In the genomic region with DNA sequence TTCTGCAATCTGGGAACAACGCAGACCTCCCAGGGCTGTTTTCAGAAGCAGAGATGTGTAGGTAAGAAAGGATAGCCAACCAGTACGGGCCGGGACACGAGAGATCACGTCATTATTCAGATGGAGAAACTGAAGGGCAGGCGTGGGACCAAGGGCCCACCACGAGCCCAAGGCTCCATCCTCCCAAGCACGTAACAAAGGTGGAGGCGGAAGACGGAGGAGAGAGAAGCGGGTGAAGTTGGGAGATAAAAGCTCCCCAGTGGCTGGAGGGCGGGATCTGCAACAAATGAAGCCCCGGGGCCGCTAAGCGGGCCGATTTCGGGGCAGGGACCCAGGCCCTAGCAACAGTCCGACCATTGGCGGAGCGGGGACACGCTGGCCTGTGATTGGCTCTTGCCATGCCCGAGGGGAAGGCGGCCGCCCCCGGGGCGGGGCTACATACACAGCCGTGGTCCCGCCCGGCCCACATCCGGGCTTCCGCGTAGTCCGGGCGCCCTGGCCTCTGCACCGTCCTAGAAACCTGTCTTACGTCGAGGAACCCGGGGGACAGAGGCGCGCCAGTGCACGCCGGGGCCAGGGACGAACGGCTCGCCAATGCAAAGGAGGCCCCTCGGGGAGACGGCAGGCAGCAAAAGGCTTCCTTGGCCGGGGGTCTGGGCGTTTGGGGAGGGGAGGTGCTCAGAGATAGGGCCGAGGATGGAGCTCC, we compare ENCODE assay signal across 1 cellular context.
A peak's percentile ranks its signal among the peaks of the same experiment; 100 is the strongest.
TF ChIP-seq lines count a peak whose summit lies in the region.

No MANE protein-coding gene starts in this region.

TF ChIP-seq in HepG2, 621 proteins besides CTCF, POLR2A, EP300 and RAD21 (continued from another document):
- peak; percentile 36; the same call in 1 of the 2 replicates for TF ChIP-seq ZBTB20 (CRISPR knock-in tag; IDR thresholded peaks at IDR 0.05; ENCODE audit: borderline replicate concordance, low read depth)
- TF ChIP-seq, protein P1, sequence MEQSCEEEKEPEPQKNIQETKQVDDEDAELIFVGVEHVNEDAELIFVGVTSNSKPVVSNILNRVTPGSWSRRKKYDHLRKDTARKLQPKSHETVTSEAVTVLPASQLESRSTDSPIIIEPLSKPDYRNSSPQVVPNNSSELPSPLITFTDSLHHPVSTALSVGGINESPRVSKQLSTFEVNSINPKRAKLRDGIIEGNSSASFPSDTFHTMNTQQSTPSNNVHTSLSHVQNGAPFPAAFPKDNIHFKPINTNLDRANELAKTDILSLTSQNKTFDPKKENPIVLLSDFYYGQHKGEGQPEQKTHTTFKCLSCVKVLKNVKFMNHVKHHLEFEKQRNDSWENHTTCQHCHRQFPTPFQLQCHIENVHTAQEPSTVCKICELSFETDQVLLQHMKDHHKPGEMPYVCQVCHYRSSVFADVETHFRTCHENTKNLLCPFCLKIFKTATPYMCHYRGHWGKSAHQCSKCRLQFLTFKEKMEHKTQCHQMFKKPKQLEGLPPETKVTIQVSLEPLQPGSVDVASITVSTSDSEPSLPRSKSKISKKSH (CRISPR knock-in tag; IDR thresholded peaks at IDR 0.05; ENCODE audit: borderline replicate concordance) = peak; percentile 31; the same call in 1 of the 2 replicates
- TF ChIP-seq ZNF614 (CRISPR knock-in tag; IDR thresholded peaks at IDR 0.05; ENCODE audit: borderline replicate concordance) = no peak
- TF ChIP-seq ZNF224 (CRISPR knock-in tag; IDR thresholded peaks at IDR 0.05) = peak; percentile 65; the same call in 1 of the 2 replicates
- TF ChIP-seq FOXM1 (CRISPR knock-in tag; IDR thresholded peaks at IDR 0.05) = no peak
- 0 out of 2 replicates have a peak, but pooled peaks have one; percentile 61 for TF ChIP-seq MTF2 (CRISPR knock-in tag; IDR thresholded peaks at IDR 0.05; ENCODE audit: borderline replicate concordance)
- TF ChIP-seq ZNF891 (CRISPR knock-in tag; IDR thresholded peaks at IDR 0.05) = peak; percentile 93
- TF ChIP-seq, protein P2, sequence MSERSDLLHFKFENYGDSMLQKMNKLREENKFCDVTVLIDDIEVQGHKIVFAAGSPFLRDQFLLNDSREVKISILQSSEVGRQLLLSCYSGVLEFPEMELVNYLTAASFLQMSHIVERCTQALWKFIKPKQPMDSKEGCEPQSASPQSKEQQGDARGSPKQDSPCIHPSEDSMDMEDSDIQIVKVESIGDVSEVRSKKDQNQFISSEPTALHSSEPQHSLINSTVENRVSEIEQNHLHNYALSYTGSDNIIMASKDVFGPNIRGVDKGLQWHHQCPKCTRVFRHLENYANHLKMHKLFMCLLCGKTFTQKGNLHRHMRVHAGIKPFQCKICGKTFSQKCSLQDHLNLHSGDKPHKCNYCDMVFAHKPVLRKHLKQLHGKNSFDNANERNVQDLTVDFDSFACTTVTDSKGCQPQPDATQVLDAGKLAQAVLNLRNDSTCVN (CRISPR knock-in tag; IDR thresholded peaks at IDR 0.05; ENCODE audit: borderline replicate concordance) = peak; percentile 12; the same call in 1 of the 2 replicates
- TF ChIP-seq RFXAP (CRISPR knock-in tag; IDR thresholded peaks at IDR 0.05; ENCODE audit: borderline replicate concordance) = peak; percentile 100
- TF ChIP-seq MEF2D (CRISPR knock-in tag; IDR thresholded peaks at IDR 0.05) = peak; percentile 4; the same call in 1 of the 2 replicates
- TF ChIP-seq GATA4 (IDR thresholded peaks at IDR 0.05; ENCODE audit: borderline replicate concordance, low read depth) = 0 out of 2 replicates have a peak, but pooled peaks have one; percentile 19
- TF ChIP-seq THAP11 (CRISPR knock-in tag; IDR thresholded peaks at IDR 0.05) = peak; percentile 60; the same call in 1 of the 2 replicates
- no peak for TF ChIP-seq SRSF1 (optimal IDR thresholded peaks at IDR 0.05; ENCODE audit: low read depth, low read length)
- TF ChIP-seq, protein P3, sequence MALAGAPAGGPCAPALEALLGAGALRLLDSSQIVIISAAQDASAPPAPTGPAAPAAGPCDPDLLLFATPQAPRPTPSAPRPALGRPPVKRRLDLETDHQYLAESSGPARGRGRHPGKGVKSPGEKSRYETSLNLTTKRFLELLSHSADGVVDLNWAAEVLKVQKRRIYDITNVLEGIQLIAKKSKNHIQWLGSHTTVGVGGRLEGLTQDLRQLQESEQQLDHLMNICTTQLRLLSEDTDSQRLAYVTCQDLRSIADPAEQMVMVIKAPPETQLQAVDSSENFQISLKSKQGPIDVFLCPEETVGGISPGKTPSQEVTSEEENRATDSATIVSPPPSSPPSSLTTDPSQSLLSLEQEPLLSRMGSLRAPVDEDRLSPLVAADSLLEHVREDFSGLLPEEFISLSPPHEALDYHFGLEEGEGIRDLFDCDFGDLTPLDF (CRISPR knock-in tag; IDR thresholded peaks at IDR 0.05) = peak; percentile 34
- TF ChIP-seq ZNF776 (CRISPR knock-in tag; IDR thresholded peaks at IDR 0.05) = peak; percentile 56; the same call in 1 of the 2 replicates
- peak; percentile 74; the same call in 1 of the 2 replicates for TF ChIP-seq SRY (CRISPR knock-in tag; IDR thresholded peaks at IDR 0.05)
- no peak for TF ChIP-seq MIXL1 (CRISPR knock-in tag; IDR thresholded peaks at IDR 0.05)
- TF ChIP-seq ZNF713 (CRISPR knock-in tag; IDR thresholded peaks at IDR 0.05) = no peak
- 0 out of 2 replicates have a peak, but pooled peaks have one; percentile 20 for TF ChIP-seq ZBTB3 (CRISPR knock-in tag; IDR thresholded peaks at IDR 0.05; ENCODE audit: borderline replicate concordance, low read depth)
- TF ChIP-seq MAZ (IDR thresholded peaks at IDR 0.05; ENCODE audit: borderline replicate concordance, low read depth, low read length) = no peak; the same call in 1 of the 2 replicates
- peak; percentile 33; the same call in 1 of the 2 replicates for TF ChIP-seq MAZ (CRISPR knock-in tag; IDR thresholded peaks at IDR 0.05; ENCODE audit: low read depth)
- no peak for TF ChIP-seq ZNF782 (CRISPR knock-in tag; IDR thresholded peaks at IDR 0.05; ENCODE audit: borderline replicate concordance)
- TF ChIP-seq, protein P4, sequence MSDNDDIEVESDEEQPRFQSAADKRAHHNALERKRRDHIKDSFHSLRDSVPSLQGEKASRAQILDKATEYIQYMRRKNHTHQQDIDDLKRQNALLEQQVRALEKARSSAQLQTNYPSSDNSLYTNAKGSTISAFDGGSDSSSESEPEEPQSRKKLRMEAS (IDR thresholded peaks at IDR 0.05) = peak; percentile 47; the same call in 1 of the 2 replicates
- TF ChIP-seq, protein P5, sequence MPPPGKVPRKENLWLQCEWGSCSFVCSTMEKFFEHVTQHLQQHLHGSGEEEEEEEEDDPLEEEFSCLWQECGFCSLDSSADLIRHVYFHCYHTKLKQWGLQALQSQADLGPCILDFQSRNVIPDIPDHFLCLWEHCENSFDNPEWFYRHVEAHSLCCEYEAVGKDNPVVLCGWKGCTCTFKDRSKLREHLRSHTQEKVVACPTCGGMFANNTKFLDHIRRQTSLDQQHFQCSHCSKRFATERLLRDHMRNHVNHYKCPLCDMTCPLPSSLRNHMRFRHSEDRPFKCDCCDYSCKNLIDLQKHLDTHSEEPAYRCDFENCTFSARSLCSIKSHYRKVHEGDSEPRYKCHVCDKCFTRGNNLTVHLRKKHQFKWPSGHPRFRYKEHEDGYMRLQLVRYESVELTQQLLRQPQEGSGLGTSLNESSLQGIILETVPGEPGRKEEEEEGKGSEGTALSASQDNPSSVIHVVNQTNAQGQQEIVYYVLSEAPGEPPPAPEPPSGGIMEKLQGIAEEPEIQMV (CRISPR knock-in tag; IDR thresholded peaks at IDR 0.05; ENCODE audit: low read depth) = 0 out of 2 replicates have a peak, but pooled peaks have one; percentile 10
- TF ChIP-seq ZSCAN29 (CRISPR knock-in tag; conservative IDR thresholded peaks at IDR 0.05) = 0 out of 2 replicates have a peak, but pooled peaks have one; percentile 66
- TF ChIP-seq SOX13 (IDR thresholded peaks at IDR 0.05) = no peak
- TF ChIP-seq SOX13 (CRISPR knock-in tag; conservative IDR thresholded peaks at IDR 0.05 in 1 of 2, IDR thresholded peaks at IDR 0.05 in 1 of 2) = no peak
- peak in 1 of 2 experiments; percentile 2; a peak in 1 of 4 replicates for TF ChIP-seq KLF16 (CRISPR knock-in tag; IDR thresholded peaks at IDR 0.05)
- peak; percentile 83 for TF ChIP-seq HNRNPL (IDR thresholded peaks at IDR 0.05; ENCODE audit: low read depth, low read length)
- peak; percentile 94 for TF ChIP-seq NFYC (CRISPR knock-in tag; IDR thresholded peaks at IDR 0.05)
- peak; percentile 85; the same call in 1 of the 2 replicates for TF ChIP-seq ZNF430 (CRISPR knock-in tag; IDR thresholded peaks at IDR 0.05)
- TF ChIP-seq ELF4 (CRISPR knock-in tag; IDR thresholded peaks at IDR 0.05; ENCODE audit: borderline replicate concordance) = 0 out of 2 replicates have a peak, but pooled peaks have one; percentile 19
- TF ChIP-seq MTF1 (CRISPR knock-in tag; IDR thresholded peaks at IDR 0.05) = no peak
- TF ChIP-seq KMT2B (CRISPR knock-in tag; IDR thresholded peaks at IDR 0.05) = peak; percentile 50; the same call in 1 of the 2 replicates
- peak; percentile 7; the same call in 1 of the 2 replicates for TF ChIP-seq PHF20 (CRISPR knock-in tag; IDR thresholded peaks at IDR 0.05)
- peak; percentile 78 for TF ChIP-seq ZFX (CRISPR knock-in tag; IDR thresholded peaks at IDR 0.05; ENCODE audit: low read depth)
- TF ChIP-seq MBNL3 (CRISPR knock-in tag; conservative IDR thresholded peaks at IDR 0.05) = no peak
- TF ChIP-seq, protein P6, sequence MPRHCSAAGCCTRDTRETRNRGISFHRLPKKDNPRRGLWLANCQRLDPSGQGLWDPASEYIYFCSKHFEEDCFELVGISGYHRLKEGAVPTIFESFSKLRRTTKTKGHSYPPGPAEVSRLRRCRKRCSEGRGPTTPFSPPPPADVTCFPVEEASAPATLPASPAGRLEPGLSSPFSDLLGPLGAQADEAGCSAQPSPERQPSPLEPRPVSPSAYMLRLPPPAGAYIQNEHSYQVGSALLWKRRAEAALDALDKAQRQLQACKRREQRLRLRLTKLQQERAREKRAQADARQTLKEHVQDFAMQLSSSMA (CRISPR knock-in tag; IDR thresholded peaks at IDR 0.05) = no peak
- TF ChIP-seq, protein P7, sequence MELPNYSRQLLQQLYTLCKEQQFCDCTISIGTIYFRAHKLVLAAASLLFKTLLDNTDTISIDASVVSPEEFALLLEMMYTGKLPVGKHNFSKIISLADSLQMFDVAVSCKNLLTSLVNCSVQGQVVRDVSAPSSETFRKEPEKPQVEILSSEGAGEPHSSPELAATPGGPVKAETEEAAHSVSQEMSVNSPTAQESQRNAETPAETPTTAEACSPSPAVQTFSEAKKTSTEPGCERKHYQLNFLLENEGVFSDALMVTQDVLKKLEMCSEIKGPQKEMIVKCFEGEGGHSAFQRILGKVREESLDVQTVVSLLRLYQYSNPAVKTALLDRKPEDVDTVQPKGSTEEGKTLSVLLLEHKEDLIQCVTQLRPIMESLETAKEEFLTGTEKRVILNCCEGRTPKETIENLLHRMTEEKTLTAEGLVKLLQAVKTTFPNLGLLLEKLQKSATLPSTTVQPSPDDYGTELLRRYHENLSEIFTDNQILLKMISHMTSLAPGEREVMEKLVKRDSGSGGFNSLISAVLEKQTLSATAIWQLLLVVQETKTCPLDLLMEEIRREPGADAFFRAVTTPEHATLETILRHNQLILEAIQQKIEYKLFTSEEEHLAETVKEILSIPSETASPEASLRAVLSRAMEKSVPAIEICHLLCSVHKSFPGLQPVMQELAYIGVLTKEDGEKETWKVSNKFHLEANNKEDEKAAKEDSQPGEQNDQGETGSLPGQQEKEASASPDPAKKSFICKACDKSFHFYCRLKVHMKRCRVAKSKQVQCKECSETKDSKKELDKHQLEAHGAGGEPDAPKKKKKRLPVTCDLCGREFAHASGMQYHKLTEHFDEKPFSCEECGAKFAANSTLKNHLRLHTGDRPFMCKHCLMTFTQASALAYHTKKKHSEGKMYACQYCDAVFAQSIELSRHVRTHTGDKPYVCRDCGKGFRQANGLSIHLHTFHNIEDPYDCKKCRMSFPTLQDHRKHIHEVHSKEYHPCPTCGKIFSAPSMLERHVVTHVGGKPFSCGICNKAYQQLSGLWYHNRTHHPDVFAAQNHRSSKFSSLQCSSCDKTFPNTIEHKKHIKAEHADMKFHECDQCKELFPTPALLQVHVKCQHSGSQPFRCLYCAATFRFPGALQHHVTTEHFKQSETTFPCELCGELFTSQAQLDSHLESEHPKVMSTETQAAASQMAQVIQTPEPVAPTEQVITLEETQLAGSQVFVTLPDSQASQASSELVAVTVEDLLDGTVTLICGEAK (IDR thresholded peaks at IDR 0.05) = no peak
- TF ChIP-seq, protein P7 (CRISPR knock-in tag; IDR thresholded peaks at IDR 0.05) = 0 out of 2 replicates have a peak, but pooled peaks have one; percentile 56
- TF ChIP-seq IRF2 (CRISPR knock-in tag; IDR thresholded peaks at IDR 0.05) = 0 out of 2 replicates have a peak, but pooled peaks have one; percentile 13
- TF ChIP-seq TARDBP (CRISPR knock-in tag; IDR thresholded peaks at IDR 0.05) = peak; percentile 68; the same call in 1 of the 2 replicates
- no peak for TF ChIP-seq TGIF2 (CRISPR knock-in tag; IDR thresholded peaks at IDR 0.05)
